ENCODE assay signal across 8 cellular contexts in the genomic region with DNA sequence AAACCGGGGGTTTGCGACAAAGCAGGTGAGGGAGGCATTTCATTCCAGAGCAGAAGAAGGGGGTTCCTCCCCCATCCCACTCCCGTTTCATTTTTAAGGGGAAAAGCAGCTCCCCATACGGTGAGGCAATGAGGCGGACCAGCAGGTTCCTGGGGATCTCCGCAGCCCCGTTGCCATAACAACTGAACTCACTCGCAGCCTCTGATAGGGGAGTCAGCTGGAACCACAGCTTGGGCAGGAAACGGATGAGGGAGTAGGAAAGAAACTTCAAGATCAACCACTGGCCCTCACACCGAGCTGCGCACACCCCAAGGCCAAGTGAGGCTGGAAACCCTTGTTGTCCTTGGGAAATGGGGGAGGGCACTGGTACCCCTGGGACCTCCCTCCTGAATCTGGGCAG.
DNase-seq lines count a peak whose midpoint lies in the region; ATAC-seq, FAIRE-seq and TF ChIP-seq lines count a peak whose summit lies in the region.
"Not testable (repeated sequence)": the region's sequence is repeated elsewhere in the genome, so short reads cannot be mapped to it uniquely, and the experiment has no call there.

No MANE protein-coding gene starts in this region.

- FAIRE-seq in GM19239 (lab: Jason Lieb, UNC), result peak; percentile 23
- not testable (repeated sequence) for FAIRE-seq in bronchial epithelial cell (lab: Jason Lieb, UNC)

- peak; percentile 66 for ATAC-seq in HG03135 (IDR thresholded peaks at IDR 0.05; ENCODE audit: unreplicated experiment)

- H3K27me3 ChIP-seq in BE2C; bronchial epithelial cell (ENCODE audit: control insufficient read depth, insufficient read depth, low read length): not testable (repeated sequence)

- TF ChIP-seq CTCF in BE2C (IDR thresholded peaks at IDR 0.05; ENCODE audit: low read depth, low read length); bronchial epithelial cell (IDR thresholded peaks at IDR 0.05; ENCODE audit: insufficient read depth, low read length, severe bottlenecking): not testable (repeated sequence)

- DNase-seq in BE2C, result peak; percentile 27
- DNase-seq in GM19239 (ENCODE audit: insufficient read length, low spot score), result peak; percentile 45
- peak; percentile 52 for DNase-seq in NCI-H82 (lab: John Stamatoyannopoulos, UW)
- peak; percentile 44 to 45 for DNase-seq in activated CD4-positive, alpha-beta T cell treated with anti-CD3 and anti-CD28 coated beads, Interleukin-2, amount 50 U/mL, for 4 hours
- peak; percentile 49 for DNase-seq in bronchial epithelial cell (ENCODE audit: low read depth)
- DNase-seq in kidney tubule cell (ENCODE audit: low spot score), result peak; percentile 68
- peak; percentile 18 to 39 (median 22) for DNase-seq in stimulated activated CD4-positive, alpha-beta T cell treated with anti-CD3 and anti-CD28 coated beads, TNF-alpha, amount 100 ng/mL, for 4 hours (ENCODE audit: low read depth in 3 of 3)

- H3K4me3 ChIP-seq in BE2C (ENCODE audit: low read depth, low read length); bronchial epithelial cell (ENCODE audit: low read depth, low read length): not testable (repeated sequence)

- not testable (repeated sequence) for H3K9me3 ChIP-seq in BE2C

- H3K4me1 ChIP-seq in BE2C, result not testable (repeated sequence)

- H3K36me3 ChIP-seq in BE2C; bronchial epithelial cell (ENCODE audit: control insufficient read depth, insufficient read depth, low read length): not testable (repeated sequence)
